ENCODE assay signal across 1 cellular context in the genomic region with DNA sequence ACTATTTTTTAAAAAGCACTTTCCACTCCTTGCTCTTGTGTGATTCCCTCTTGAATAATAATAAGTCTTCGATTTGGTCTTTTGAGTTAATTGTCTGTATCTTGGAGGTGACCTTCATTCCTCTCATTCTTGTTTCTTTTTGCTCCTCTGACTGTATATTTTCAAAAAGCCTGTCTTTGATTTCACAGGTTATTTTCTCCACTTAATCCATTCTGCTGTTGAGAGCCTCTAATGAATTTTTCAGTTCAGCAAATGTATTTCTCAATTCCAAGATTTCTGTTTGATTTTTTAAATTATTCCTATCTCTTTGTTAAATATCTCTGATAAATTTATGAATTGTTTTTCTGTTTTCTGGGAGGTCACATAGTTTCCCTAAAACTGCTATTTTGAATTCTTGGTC.
TF ChIP-seq lines count a peak whose summit lies in the region.

No MANE protein-coding gene starts in this region.

TF ChIP-seq in WTC11, 78 proteins besides CTCF, POLR2A, EP300 and RAD21 (continued from another document):
- TF ChIP-seq, protein P1, sequence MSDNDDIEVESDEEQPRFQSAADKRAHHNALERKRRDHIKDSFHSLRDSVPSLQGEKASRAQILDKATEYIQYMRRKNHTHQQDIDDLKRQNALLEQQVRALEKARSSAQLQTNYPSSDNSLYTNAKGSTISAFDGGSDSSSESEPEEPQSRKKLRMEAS (CRISPR knock-in tag; IDR thresholded peaks at IDR 0.05): no peak
- TF ChIP-seq, protein P2, sequence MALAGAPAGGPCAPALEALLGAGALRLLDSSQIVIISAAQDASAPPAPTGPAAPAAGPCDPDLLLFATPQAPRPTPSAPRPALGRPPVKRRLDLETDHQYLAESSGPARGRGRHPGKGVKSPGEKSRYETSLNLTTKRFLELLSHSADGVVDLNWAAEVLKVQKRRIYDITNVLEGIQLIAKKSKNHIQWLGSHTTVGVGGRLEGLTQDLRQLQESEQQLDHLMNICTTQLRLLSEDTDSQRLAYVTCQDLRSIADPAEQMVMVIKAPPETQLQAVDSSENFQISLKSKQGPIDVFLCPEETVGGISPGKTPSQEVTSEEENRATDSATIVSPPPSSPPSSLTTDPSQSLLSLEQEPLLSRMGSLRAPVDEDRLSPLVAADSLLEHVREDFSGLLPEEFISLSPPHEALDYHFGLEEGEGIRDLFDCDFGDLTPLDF (CRISPR knock-in tag; IDR thresholded peaks at IDR 0.05): no peak
- TF ChIP-seq, protein P3, sequence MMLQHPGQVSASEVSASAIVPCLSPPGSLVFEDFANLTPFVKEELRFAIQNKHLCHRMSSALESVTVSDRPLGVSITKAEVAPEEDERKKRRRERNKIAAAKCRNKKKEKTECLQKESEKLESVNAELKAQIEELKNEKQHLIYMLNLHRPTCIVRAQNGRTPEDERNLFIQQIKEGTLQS (CRISPR knock-in tag; conservative IDR thresholded peaks at IDR 0.05): no peak
- TF ChIP-seq, protein P4, sequence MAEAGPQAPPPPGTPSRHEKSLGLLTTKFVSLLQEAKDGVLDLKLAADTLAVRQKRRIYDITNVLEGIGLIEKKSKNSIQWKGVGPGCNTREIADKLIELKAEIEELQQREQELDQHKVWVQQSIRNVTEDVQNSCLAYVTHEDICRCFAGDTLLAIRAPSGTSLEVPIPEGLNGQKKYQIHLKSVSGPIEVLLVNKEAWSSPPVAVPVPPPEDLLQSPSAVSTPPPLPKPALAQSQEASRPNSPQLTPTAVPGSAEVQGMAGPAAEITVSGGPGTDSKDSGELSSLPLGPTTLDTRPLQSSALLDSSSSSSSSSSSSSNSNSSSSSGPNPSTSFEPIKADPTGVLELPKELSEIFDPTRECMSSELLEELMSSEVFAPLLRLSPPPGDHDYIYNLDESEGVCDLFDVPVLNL (CRISPR knock-in tag; IDR thresholded peaks at IDR 0.05; ENCODE audit: borderline replicate concordance, low read depth): no peak
- TF ChIP-seq, protein P5, sequence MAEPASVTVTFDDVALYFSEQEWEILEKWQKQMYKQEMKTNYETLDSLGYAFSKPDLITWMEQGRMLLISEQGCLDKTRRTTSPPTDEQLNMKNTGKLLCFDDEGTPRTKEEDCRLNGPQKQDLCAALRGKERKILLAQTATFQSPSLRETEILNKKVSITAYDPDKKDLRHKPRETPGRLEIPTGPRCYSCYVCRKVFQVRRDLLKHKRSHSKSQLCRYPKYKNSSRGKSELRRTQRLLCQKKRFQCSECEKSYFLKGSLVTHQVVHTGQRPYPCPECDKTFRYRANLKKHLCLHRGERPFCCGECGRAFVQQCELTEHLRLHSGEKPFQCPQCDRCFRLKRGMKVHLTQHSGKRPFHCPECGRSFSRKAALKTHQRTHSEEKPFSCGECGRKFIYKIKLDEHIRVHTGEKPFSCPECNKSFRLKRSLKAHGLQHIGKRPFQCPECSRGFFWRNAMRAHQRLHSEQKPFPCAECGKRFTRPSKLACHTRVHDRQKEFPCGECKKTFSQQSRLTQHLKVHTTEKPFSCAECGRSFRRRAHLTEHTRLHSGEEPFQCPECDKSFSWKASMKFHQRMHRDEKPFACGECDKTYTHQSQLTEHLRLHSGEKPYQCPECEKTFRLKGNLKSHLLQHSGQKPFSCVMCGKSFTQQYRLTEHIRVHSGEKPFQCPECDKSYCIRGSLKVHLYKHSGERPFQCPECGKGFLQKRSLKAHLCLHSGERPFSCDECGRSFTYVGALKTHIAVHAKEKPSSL (CRISPR knock-in tag; conservative IDR thresholded peaks at IDR 0.05): no peak
TF ChIP-seq in WTC11: peak in this region for 0.
